ENCODE assay signal across 7 cellular contexts in the genomic region with DNA sequence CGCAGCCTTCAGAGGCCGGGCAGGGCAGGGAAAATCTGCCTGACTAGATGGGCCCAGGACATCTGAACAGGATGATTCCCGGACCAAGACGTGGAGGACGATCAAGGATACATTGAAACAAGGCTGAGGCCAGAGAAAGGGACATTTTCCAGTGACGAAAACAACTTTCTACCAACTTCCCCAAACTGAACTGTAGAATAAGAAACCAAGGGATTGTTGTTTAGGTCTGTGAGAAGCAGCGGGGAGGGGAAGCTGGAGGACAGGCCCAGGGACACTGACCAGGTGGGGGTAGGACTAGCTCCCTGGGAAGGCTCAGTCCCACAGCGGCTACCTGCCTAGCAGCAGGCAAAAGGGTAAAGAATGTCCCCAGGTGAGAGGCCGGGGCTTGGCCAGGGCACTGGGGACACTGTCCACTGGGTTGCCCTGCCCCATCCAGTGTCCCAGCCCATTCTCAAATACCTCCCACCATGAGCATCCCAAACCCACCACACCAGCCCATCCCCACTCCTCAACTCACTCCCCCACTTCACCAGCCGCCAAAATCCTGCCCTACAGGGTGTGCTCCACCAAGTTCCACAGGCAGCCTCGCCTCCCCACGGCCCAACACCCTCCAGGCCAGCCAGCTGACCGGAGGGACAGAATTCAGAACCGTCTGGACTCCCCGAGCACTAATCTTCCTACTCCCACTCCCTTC. TPM values are rescaled to one million over a fixed set of nuclear protein-coding genes. Genes with fewer than 3 reads are reported as not detected.
A peak's percentile ranks its signal among the peaks of the same experiment; 100 is the strongest.
DNase-seq lines count a peak whose midpoint lies in the region; ATAC-seq and FAIRE-seq lines count a peak whose summit lies in the region.
"Had no signal": no experiment of that assay in that cellular context is flagged by ENCODE, and none has a peak within 500 bp of the region (broad histone marks: within the 10 kb centered on the region; RNA-seq: fewer than 3 reads in every experiment).

No MANE protein-coding gene starts in this region.

- H3K4me1 ChIP-seq in iPS DF 6.9 (ENCODE audit: control insufficient read depth, insufficient read depth, low read length) = peaks cover 20% of the 10 kb centered on the region

- H3K27ac ChIP-seq in iPS DF 6.9 (ENCODE audit: low read length) = no peak overlapping the region

- WGBS in iPS DF 6.9 (ENCODE audit: insufficient coverage, insufficient read length) = no CpG with 5 or more reads among the region's 15 CpGs

- H3K4me3 Mint-ChIP-seq in activated CD4-positive, alpha-beta T cell treated with anti-CD3 and anti-CD28 coated beads for 36 hours = no peak overlapping the region

- CTCF ChIA-PET in activated CD4-positive, alpha-beta T cell treated with anti-CD3 and anti-CD28 coated beads for 36 hours (lab: Charles Lee) = interaction anchor here (1.2 to 1.3 kb wide), 2 partner anchors 14 to 18 kb away, joined by 3 to 7 read pairs; no protein-coding TSS in a partner anchor

- H3K4me1 Mint-ChIP-seq in activated CD4-positive, alpha-beta T cell treated with anti-CD3 and anti-CD28 coated beads for 36 hours = peaks cover 30% of the 10 kb centered on the region

- peak; percentile 35 for DNase-seq in activated CD4-positive, alpha-beta T cell treated with anti-CD3 and anti-CD28 coated beads for 36 hours
- DNase-seq in activated CD4-positive, alpha-beta T cell treated with anti-CD3 and anti-CD28 coated beads for 4 hours = no peak
- no peak for DNase-seq in iPS DF 6.9 (ENCODE audit: low read depth, low spot score)
- no peak for DNase-seq in urothelium cell line (ENCODE audit: low spot score)

- intact Hi-C loops in activated CD4-positive, alpha-beta T cell treated with anti-CD3 and anti-CD28 coated beads for 36 hours (cut with DNase I, micrococcal nuclease) = loop anchor here in 1 of 2 experiments (5.0 kb wide), 2 partner anchors 446 to 1694 kb away; a partner anchor contains a TSS

- no peaks in the 10 kb centered on the region for H3K27me3 Mint-ChIP-seq in activated CD4-positive, alpha-beta T cell treated with anti-CD3 and anti-CD28 coated beads for 36 hours

- peak; percentile 87 for FAIRE-seq in urothelium cell line (lab: Jason Lieb, UNC)

- POLR2A ChIA-PET in activated CD4-positive, alpha-beta T cell treated with anti-CD3 and anti-CD28 coated beads for 36 hours (lab: Charles Lee) = no interaction called here

- H3K9me3 ChIP-seq in iPS DF 6.9 (ENCODE audit: control insufficient read depth, insufficient read depth, low read length) = no peaks in the 10 kb centered on the region

- H3K4me3 ChIP-seq in iPS DF 6.9 (ENCODE audit: low read length) = peak overlapping the region; percentile 61

- no peak overlapping the region for H3K27ac Mint-ChIP-seq in activated CD4-positive, alpha-beta T cell treated with anti-CD3 and anti-CD28 coated beads for 36 hours

- ATAC-seq in activated CD4-positive, alpha-beta T cell treated with anti-CD3 and anti-CD28 coated beads for 36 hours = no peak
- ATAC-seq in HG03108 (IDR thresholded peaks at IDR 0.05; ENCODE audit: unreplicated experiment) (no peak), HG03460 (IDR thresholded peaks at IDR 0.05; ENCODE audit: unreplicated experiment) (no peak)

- H3K36me3 ChIP-seq in iPS DF 6.9 (ENCODE audit: control insufficient read depth, insufficient read depth, low read length) = no peaks in the 10 kb centered on the region

- no peaks in the 10 kb centered on the region for H3K27me3 ChIP-seq in iPS DF 6.9 (ENCODE audit: control insufficient read depth, insufficient read depth, low read length)

- no peaks in the 10 kb centered on the region for H3K9me3 Mint-ChIP-seq in activated CD4-positive, alpha-beta T cell treated with anti-CD3 and anti-CD28 coated beads for 36 hours (ENCODE audit: low read depth)

- H3K36me3 Mint-ChIP-seq in activated CD4-positive, alpha-beta T cell treated with anti-CD3 and anti-CD28 coated beads for 36 hours (ENCODE audit: low read depth) = peaks cover 3% of the 10 kb centered on the region

RNA-seq across cellular contexts. Expression of a gene that starts 1.0 kb away (rescaled TPM):
- total RNA-seq in activated CD4-positive, alpha-beta T cell treated with anti-CD3 and anti-CD28 coated beads for 36 hours = 10 to 100 TPM; 42.1 to 58.7 TPM

RNA-seq across cellular contexts. Expression of a gene that starts 30.4 kb away (rescaled TPM):
- total RNA-seq in activated CD4-positive, alpha-beta T cell treated with anti-CD3 and anti-CD28 coated beads for 36 hours = not detected
- total RNA-seq: HT1080 had no signal

RNA-seq across cellular contexts. Expression of a gene that starts 34.5 kb away (rescaled TPM):
- under 1 TPM in 1 of 2 experiments, not detected in 1; 0.05 TPM for total RNA-seq in activated CD4-positive, alpha-beta T cell treated with anti-CD3 and anti-CD28 coated beads for 36 hours

RNA-seq across cellular contexts. Expression of a gene that starts 43.1 kb away (rescaled TPM):
- total RNA-seq in activated CD4-positive, alpha-beta T cell treated with anti-CD3 and anti-CD28 coated beads for 36 hours = 1 to 10 TPM in 1 of 2 experiments, under 1 TPM in 1; 0.57 to 1.1 TPM
